In the genomic region with DNA sequence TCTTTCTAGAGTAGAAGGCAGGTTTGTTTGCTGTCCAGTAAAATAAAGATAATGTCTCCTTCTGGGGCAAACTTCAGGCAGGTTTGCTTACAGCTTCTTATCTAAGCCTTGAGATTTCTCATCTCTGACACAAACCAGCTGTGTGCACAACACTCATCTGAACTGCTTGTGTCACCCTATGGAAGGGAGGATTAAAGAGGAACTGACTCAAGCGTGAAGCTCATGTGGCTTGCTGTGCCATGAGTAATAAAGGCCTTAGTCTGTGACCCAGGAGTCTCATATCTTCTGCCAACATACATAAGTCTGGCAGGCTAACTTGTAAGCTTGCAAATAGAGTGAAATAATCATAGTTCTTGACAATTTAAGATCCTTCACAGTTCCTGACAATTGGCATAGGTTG, we compare ENCODE assay signal across 9 cellular contexts. TPM values are rescaled to one million over a fixed set of nuclear protein-coding genes. Genes with fewer than 3 reads are reported as not detected.
DNase-seq lines count a peak whose midpoint lies in the region; ATAC-seq and TF ChIP-seq lines count a peak whose summit lies in the region.
"Had no signal": no experiment of that assay in that cellular context is flagged by ENCODE, and none has a peak within 500 bp of the region (broad histone marks: within the 10 kb centered on the region; RNA-seq: fewer than 3 reads in every experiment).

No MANE protein-coding gene starts in this region.

- ATAC-seq in GM19351 (IDR thresholded peaks at IDR 0.05; ENCODE audit: unreplicated experiment): peak; percentile 78
- no peak for ATAC-seq in Right ventricle myocardium superior (ENCODE audit: poor library complexity)

- intact Hi-C loops in Right ventricle myocardium superior (cut with DNase I): no loop called here

- H3K4me1 Mint-ChIP-seq in type B pancreatic cell (ENCODE audit: unreplicated experiment): no peaks in the 10 kb centered on the region

- no peak for TF ChIP-seq CTCF in fibroblast of pulmonary artery (IDR thresholded peaks at IDR 0.05; ENCODE audit: low read length, missing control alignments)
- no peak for TF ChIP-seq CTCF in type B pancreatic cell (conservative IDR thresholded peaks at IDR 0.05)

- no peaks in the 10 kb centered on the region for H3K9me3 Mint-ChIP-seq in type B pancreatic cell

- no peak overlapping the region for H3K4me3 ChIP-seq in fibroblast of pulmonary artery (replicated peaks; ENCODE audit: low read depth, low read length)

- H3K4me3 Mint-ChIP-seq in type B pancreatic cell: no peak overlapping the region

- H3K36me3 Mint-ChIP-seq in type B pancreatic cell: no peaks in the 10 kb centered on the region

- no peaks in the 10 kb centered on the region for H3K27me3 Mint-ChIP-seq in type B pancreatic cell

- no peak overlapping the region for H3K27ac Mint-ChIP-seq in type B pancreatic cell

- DNase-seq in AG08395 (ENCODE audit: low spot score): peak; percentile 76
- peak; percentile 4 for DNase-seq in NCI-H69 (lab: John Stamatoyannopoulos, UW)
- DNase-seq in fibroblast of pulmonary artery (ENCODE audit: low read depth): peak; percentile 84
- no peak for DNase-seq in type B pancreatic cell (ENCODE audit: extremely low spot score, unreplicated experiment)
- no peak for DNase-seq in COLO829 (ENCODE audit: low spot score)
- no peak for DNase-seq in Right ventricle myocardium superior
- DNase-seq in central memory CD4-positive, alpha-beta T cell: no peak

RNA-seq across cellular contexts. Expression of a gene that starts 24.2 kb away (rescaled TPM):
- 0.24 and 0.51 TPM in 2 replicates for total RNA-seq in type B pancreatic cell (ENCODE audit: low replicate concordance)
- not detected for total RNA-seq in Right ventricle myocardium superior
- total RNA-seq: ureter had no signal

Comparison
In these comparisons a context has a peak if more than half of its experiments do, and no peak if none do; other contexts are left out.
1. DNase-seq: peak in AG08395 (single experiment), NCI-H69 (single experiment) and fibroblast of pulmonary artery (single experiment); none in type B pancreatic cell (single experiment), COLO829 (single experiment), Right ventricle myocardium superior (single experiment) and central memory CD4-positive, alpha-beta T cell (single experiment).